ENCODE assay signal across 17 cellular contexts in the genomic region with DNA sequence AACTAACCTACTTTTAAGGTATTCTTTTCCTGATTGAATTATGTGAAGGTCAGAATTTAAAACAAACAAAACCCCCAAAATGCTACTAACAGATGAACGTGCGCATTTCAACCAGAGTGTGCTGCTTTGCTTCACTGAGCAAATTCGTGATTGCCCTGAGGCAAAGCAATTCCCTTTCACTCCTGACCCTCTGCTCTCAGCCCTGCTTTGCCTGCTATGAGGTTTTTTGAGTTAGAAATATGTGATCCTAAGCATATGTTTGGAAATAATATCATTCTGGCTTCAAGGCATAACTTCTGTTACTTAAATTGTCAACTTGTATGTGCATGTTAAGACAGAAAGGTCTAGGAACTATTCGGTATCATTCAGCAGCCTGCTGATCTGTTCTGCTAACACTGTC.
DNase-seq lines count a peak whose midpoint lies in the region; ATAC-seq, FAIRE-seq and TF ChIP-seq lines count a peak whose summit lies in the region.
"Had no signal": no experiment of that assay in that cellular context is flagged by ENCODE, and none has a peak within 500 bp of the region (broad histone marks: within the 10 kb centered on the region; RNA-seq: fewer than 3 reads in every experiment).

No MANE protein-coding gene starts in this region.

- ATAC-seq in upper lobe of right lung (no peak), HG03457 (IDR thresholded peaks at IDR 0.05; ENCODE audit: unreplicated experiment) (no peak)
- ATAC-seq: gastrocnemius medialis, Right ventricle myocardium inferior, T-helper 17 cell had no signal

- DNase-seq in H54 (ENCODE audit: insufficient read length, low spot score) (no peak), NCI-H2081 (lab: John Stamatoyannopoulos, UW) (peak; percentile 65 to 88), epithelial cell of esophagus (ENCODE audit: low read depth) (peak; percentile 45), neural crest cell (ENCODE audit: low read depth, low spot score) (peak; percentile 7), upper lobe of right lung (no peak)
- no peak for DNase-seq in activated naive CD4-positive, alpha-beta T cell (lab: John Stamatoyannopoulos, UW)
- DNase-seq: activated CD4-positive, CD25-positive, alpha-beta regulatory T cell treated with anti-CD3 and anti-CD28 coated beads, Interleukin-2, amount 50 U/mL, for 72 hours; DMS153; gastrocnemius medialis; MG63; nucleus accumbens; stimulated activated CD4-positive, alpha-beta T cell treated with anti-CD3 and anti-CD28 coated beads, Interleukin-2, amount 100 ng/mL, for 48 hours; T-helper 17 cell had no signal

- no peak overlapping the region for H3K4me3 Mint-ChIP-seq in neural crest cell
- H3K4me3 Mint-ChIP-seq: memory B cell, T-helper 17 cell had no signal

- no peak for TF ChIP-seq CTCF in epithelial cell of esophagus (IDR thresholded peaks at IDR 0.05; ENCODE audit: insufficient read depth, low read depth, low read length, missing control alignments)
- TF ChIP-seq CTCF in neural crest cell (conservative IDR thresholded peaks at IDR 0.05) = no peak
- TF ChIP-seq CTCF in upper lobe of right lung (IDR thresholded peaks at IDR 0.05) = no peak

- no peaks in the 10 kb centered on the region for H3K4me1 ChIP-seq in upper lobe of right lung
- H3K4me1 ChIP-seq: gastrocnemius medialis had no signal

- H3K9me3 Mint-ChIP-seq in neural crest cell = no peaks in the 10 kb centered on the region
- H3K9me3 Mint-ChIP-seq: memory B cell had no signal

- no peak overlapping the region for H3K27ac Mint-ChIP-seq in neural crest cell (ENCODE audit: unreplicated experiment)
- H3K27ac Mint-ChIP-seq: memory B cell, T-helper 17 cell had no signal

- no peak overlapping the region for H3K27ac ChIP-seq in upper lobe of right lung
- H3K27ac ChIP-seq: gastrocnemius medialis, thoracic aorta had no signal

- intact Hi-C loops in upper lobe of right lung (cut with DNase I) = no loop called here

- no peaks in the 10 kb centered on the region for H3K9me3 ChIP-seq in upper lobe of right lung
- H3K9me3 ChIP-seq: gastrocnemius medialis, MG63, thoracic aorta had no signal

- peaks cover 9% of the 10 kb centered on the region for H3K4me1 Mint-ChIP-seq in neural crest cell
- H3K4me1 Mint-ChIP-seq: memory B cell, T-helper 17 cell had no signal

- H3K4me3 ChIP-seq in epithelial cell of esophagus (ENCODE audit: low read length) (no peak overlapping the region), upper lobe of right lung (no peak overlapping the region)
- H3K4me3 ChIP-seq: gastrocnemius medialis, MG63, thoracic aorta had no signal

- H3K36me3 ChIP-seq in upper lobe of right lung = no peaks in the 10 kb centered on the region
- H3K36me3 ChIP-seq: gastrocnemius medialis, MG63, thoracic aorta had no signal

- H3K36me3 Mint-ChIP-seq in neural crest cell (ENCODE audit: low read depth) = no peaks in the 10 kb centered on the region
- H3K36me3 Mint-ChIP-seq: memory B cell had no signal

- no peaks in the 10 kb centered on the region for H3K27me3 ChIP-seq in upper lobe of right lung
- H3K27me3 ChIP-seq: gastrocnemius medialis, MG63 had no signal

- peak; percentile 38 for FAIRE-seq in H54 (lab: Jason Lieb, UNC)

- no peaks in the 10 kb centered on the region for H3K27me3 Mint-ChIP-seq in neural crest cell (ENCODE audit: low read depth)
- H3K27me3 Mint-ChIP-seq: memory B cell, T-helper 17 cell had no signal

- no peak for TF ChIP-seq POLR2A in H54 (IDR thresholded peaks at IDR 0.05; ENCODE audit: low read depth, low read length)

Comparison
In these comparisons a context has a peak if more than half of its experiments do, and no peak if none do; other contexts are left out.
1. DNase-seq: peak in NCI-H2081 (2 of 2), epithelial cell of esophagus (single experiment) and neural crest cell (single experiment); none in H54 (single experiment), upper lobe of right lung (single experiment) and activated naive CD4-positive, alpha-beta T cell (0 of 4).